ENCODE assay signal across 1 cellular context in the genomic region with DNA sequence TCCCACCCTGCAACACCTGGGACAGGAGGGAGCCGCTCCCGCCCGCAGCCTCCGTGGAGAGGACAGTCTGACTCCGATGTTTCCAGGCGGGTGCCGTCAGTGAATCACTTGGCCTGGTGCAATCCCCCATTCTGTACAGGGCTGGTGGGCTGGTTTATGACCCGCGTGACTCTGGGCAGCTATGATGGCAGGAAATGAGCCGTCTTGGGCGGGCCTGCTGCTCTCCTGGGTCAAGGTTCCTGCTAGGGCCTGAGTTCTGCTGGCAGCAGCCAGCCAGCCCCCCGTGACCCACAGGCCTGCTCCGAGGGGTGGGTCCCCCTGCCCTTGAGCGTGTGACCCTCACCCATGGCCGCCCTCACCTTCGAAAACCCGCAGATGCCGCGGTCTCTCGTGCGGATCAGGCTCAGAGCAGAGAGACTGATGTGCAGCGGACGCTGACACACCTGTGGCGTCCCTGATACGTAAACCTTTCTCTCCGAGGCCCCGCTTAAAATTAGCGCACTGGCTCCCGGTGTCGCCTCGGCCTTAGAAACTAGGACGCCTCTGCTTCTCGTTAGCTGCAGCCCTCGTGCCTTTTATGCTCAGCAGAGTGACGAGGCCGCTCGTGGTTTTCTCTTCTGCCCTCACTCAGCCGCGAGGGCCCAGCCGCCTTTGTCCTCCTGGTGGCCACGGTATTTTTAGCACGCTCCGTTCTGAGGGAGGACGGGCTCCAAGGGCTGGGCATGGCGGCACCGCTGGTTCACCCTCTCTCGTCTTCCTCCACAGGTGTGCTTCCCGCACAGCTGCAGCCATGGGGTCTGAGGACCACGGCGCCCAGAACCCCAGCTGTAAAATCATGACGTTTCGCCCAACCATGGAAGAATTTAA.
TF ChIP-seq lines count a peak whose summit lies in the region.

No MANE protein-coding gene starts in this region.

TF ChIP-seq in IMR-90, 13 proteins besides CTCF, POLR2A, EP300 and RAD21:
- TF ChIP-seq RFX5 (IDR thresholded peaks at IDR 0.05; ENCODE audit: low read depth, low read length) (no peak), CHD1 (IDR thresholded peaks at IDR 0.05; ENCODE audit: low read depth, low read length) (no peak), MAZ (IDR thresholded peaks at IDR 0.05; ENCODE audit: borderline replicate concordance, low read depth, low read length) (no peak), NFE2L2 (IDR thresholded peaks at IDR 0.05; ENCODE audit: low read depth, low read length) (no peak), MAFK (IDR thresholded peaks at IDR 0.05; ENCODE audit: low read depth, low read length) (no peak)
- TF ChIP-seq, protein P1, sequence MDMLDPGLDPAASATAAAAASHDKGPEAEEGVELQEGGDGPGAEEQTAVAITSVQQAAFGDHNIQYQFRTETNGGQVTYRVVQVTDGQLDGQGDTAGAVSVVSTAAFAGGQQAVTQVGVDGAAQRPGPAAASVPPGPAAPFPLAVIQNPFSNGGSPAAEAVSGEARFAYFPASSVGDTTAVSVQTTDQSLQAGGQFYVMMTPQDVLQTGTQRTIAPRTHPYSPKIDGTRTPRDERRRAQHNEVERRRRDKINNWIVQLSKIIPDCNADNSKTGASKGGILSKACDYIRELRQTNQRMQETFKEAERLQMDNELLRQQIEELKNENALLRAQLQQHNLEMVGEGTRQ (IDR thresholded peaks at IDR 0.05; ENCODE audit: low read depth, low read length): no peak
